16 cellular contexts compared by ENCODE assay signal in genomic region chr12:92784356-92784755, GRCh38.
DNase-seq lines count a peak whose midpoint lies in the region; ATAC-seq, FAIRE-seq and TF ChIP-seq lines count a peak whose summit lies in the region.
"Had no signal": no experiment of that assay in that cellular context is flagged by ENCODE, and none has a peak within 500 bp of the region (broad histone marks: within the 10 kb centered on the region; RNA-seq: fewer than 3 reads in every experiment).

No MANE protein-coding gene starts in this region.

- no peaks in the 10 kb centered on the region for H3K27me3 ChIP-seq in BLaER1
- no peaks in the 10 kb centered on the region for H3K27me3 ChIP-seq in parathyroid adenoma (ENCODE audit: control insufficient read depth, insufficient read depth, low read length)
- H3K27me3 ChIP-seq in esophagus squamous epithelium: no peaks in the 10 kb centered on the region
- H3K27me3 ChIP-seq: dorsolateral prefrontal cortex, gastroesophageal sphincter, neural progenitor cell, upper lobe of left lung had no signal

- H3K4me1 ChIP-seq in BLaER1 (peaks cover 12% of the 10 kb centered on the region), parathyroid adenoma (peaks cover 8% of the 10 kb centered on the region), esophagus squamous epithelium (peaks cover 0 to 7% (median 7%) of the 10 kb centered on the region in 3 donors)
- H3K4me1 ChIP-seq: neural progenitor cell had no signal

- no peak overlapping the region for H2AFZ ChIP-seq in parathyroid adenoma
- H2AFZ ChIP-seq: neural progenitor cell had no signal

- ATAC-seq in HG03280 (IDR thresholded peaks at IDR 0.05; ENCODE audit: unreplicated experiment): no peak

- intact Hi-C loops in esophagus squamous epithelium (cut with DNase I): no loop called here

- POLR2A ChIA-PET in RWPE1 (lab: Yijun Ruan, JAX; ENCODE audit: low non-redundant PET) (no interaction called here), GM10248 (lab: Yijun Ruan, JAX) (no interaction called here)

- H3K36me3 ChIP-seq in BLaER1 (peaks cover 26% of the 10 kb centered on the region), parathyroid adenoma (ENCODE audit: control insufficient read depth, insufficient read depth, low read length) (no peaks in the 10 kb centered on the region), esophagus squamous epithelium (peaks cover 0 to 62% (median 3%) of the 10 kb centered on the region in 3 donors)
- H3K36me3 ChIP-seq: neural progenitor cell had no signal

- no peak overlapping the region for H3K9ac ChIP-seq in BLaER1
- no peak overlapping the region for H3K9ac ChIP-seq in parathyroid adenoma
- H3K9ac ChIP-seq: neural progenitor cell had no signal

- H3K9me3 ChIP-seq in BLaER1: no peaks in the 10 kb centered on the region
- no peaks in the 10 kb centered on the region for H3K9me3 ChIP-seq in parathyroid adenoma (ENCODE audit: control insufficient read depth, low read length)
- H3K9me3 ChIP-seq in esophagus squamous epithelium: no peaks in the 10 kb centered on the region
- H3K9me3 ChIP-seq: gastroesophageal sphincter, upper lobe of left lung had no signal

- CTCF ChIA-PET in RWPE1 (lab: Yijun Ruan, JAX): interaction anchor here (0.6 to 1.2 kb wide), 7 partner anchors 39 to 635 kb away, joined by 3 to 7 read pairs (median 4); no protein-coding TSS in a partner anchor
- CTCF ChIA-PET in GM10248 (lab: Yijun Ruan, JAX): interaction anchor here (0.8 to 5.6 kb wide), 21 partner anchors 9 to 1317 kb away, joined by 3 to 52 read pairs (median 5); no protein-coding TSS in a partner anchor

- no peak overlapping the region for H3K4me3 ChIP-seq in BLaER1
- H3K4me3 ChIP-seq in parathyroid adenoma (ENCODE audit: low read depth, low read length): no peak overlapping the region
- no peak overlapping the region for H3K4me3 ChIP-seq in esophagus squamous epithelium
- H3K4me3 ChIP-seq: dorsolateral prefrontal cortex, gastroesophageal sphincter, neural progenitor cell, upper lobe of left lung had no signal

- TF ChIP-seq CTCF in RWPE1 (conservative IDR thresholded peaks at IDR 0.05; ENCODE audit: low read depth) (no peak), parathyroid adenoma (IDR thresholded peaks at IDR 0.05) (no peak), esophagus squamous epithelium (IDR thresholded peaks at IDR 0.05) (no peak), GM10248 (IDR thresholded peaks at IDR 0.05; ENCODE audit: control extremely low read depth, extremely low read depth, low read depth, missing control alignments) (no peak)

- H4K20me1 ChIP-seq in BLaER1: no peaks in the 10 kb centered on the region

- WGBS in esophagus squamous epithelium, 2 donors: 31 to 45% methylated on average over 1 of the region's 1 CpG

- H3K27ac ChIP-seq in BLaER1: 0 out of 2 replicates have a peak overlapping the region, but pooled peaks have one; percentile 2
- no peak overlapping the region for H3K27ac ChIP-seq in RWPE1
- peak overlapping the region; percentile 17 for H3K27ac ChIP-seq in parathyroid adenoma
- H3K27ac ChIP-seq in esophagus squamous epithelium: no peak overlapping the region
- H3K27ac ChIP-seq: dorsolateral prefrontal cortex, gastroesophageal sphincter, HL-60, neural progenitor cell, upper lobe of left lung had no signal

- DNase-seq in RWPE1 (ENCODE audit: low spot score) (peak; percentile 20), epidermal melanocyte (ENCODE audit: insufficient read length, low spot score) (peak; percentile 30), HTR-8/SVneo (ENCODE audit: insufficient read length, low spot score) (no peak), esophagus squamous epithelium (lab: John Stamatoyannopoulos, UW) (no peak), GM10248 (ENCODE audit: extremely low spot score) (no peak)
- DNase-seq: activated CD4-positive, alpha-beta T cell treated with anti-CD3 and anti-CD28 coated beads, Interleukin-2, amount 50 U/mL, for 48 hours; right cardiac atrium; stimulated activated CD4-positive, alpha-beta T cell treated with anti-CD3 and anti-CD28 coated beads, Interleukin-4, amount 100 ng/mL, for 1 hour; upper lobe of left lung had no signal

- no peak for FAIRE-seq in HTR-8/SVneo (lab: Jason Lieb, UNC)

- no peak for TF ChIP-seq POLR2A in esophagus squamous epithelium (IDR thresholded peaks at IDR 0.05)

- H3K4me2 ChIP-seq in BLaER1 (peak overlapping the region; percentile 31), parathyroid adenoma (ENCODE audit: low read length) (no peak overlapping the region)
- H3K4me2 ChIP-seq: neural progenitor cell had no signal

- no peaks in the 10 kb centered on the region for H3K79me2 ChIP-seq in parathyroid adenoma

Comparison
In these comparisons a context has a peak if more than half of its experiments do, and no peak if none do; other contexts are left out.
1. H3K27ac ChIP-seq: peak in BLaER1 (single experiment) and parathyroid adenoma (single experiment); none in RWPE1 (single experiment) and esophagus squamous epithelium (0 of 4).
2. DNase-seq: peak in RWPE1 (single experiment) and epidermal melanocyte (single experiment); none in HTR-8/SVneo (single experiment), esophagus squamous epithelium (single experiment) and GM10248 (single experiment).